9 cellular contexts compared by ENCODE assay signal in the genomic region with DNA sequence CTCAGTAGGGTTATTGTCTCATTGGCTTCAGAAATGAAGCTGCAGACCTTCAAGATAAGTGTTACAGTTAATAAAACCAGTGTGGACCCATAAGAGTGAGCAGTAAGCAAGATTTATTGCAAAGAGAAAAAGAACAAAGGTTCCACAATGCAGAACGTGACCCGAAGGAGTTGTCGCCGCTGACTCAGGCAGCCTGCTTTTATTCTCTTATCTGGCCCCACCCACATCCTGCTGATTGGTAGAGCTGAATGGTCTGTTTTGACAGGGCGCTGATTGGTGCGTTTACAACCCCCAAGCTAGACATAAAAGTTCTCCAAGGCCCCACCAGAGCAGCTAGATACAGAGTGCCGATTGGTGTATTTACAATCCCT. TPM values are rescaled to one million over a fixed set of nuclear protein-coding genes. Genes with fewer than 3 reads are reported as not detected.
DNase-seq lines count a peak whose midpoint lies in the region; ATAC-seq, FAIRE-seq and TF ChIP-seq lines count a peak whose summit lies in the region.
"Not testable (repeated sequence)": the region's sequence is repeated elsewhere in the genome, so short reads cannot be mapped to it uniquely, and the experiment has no call there.
"Had no signal": no experiment of that assay in that cellular context is flagged by ENCODE, and none has a peak within 500 bp of the region (broad histone marks: within the 10 kb centered on the region; RNA-seq: fewer than 3 reads in every experiment).

No MANE protein-coding gene starts in this region.

- H2BK15ac ChIP-seq in H1 (ENCODE audit: low read length): 0 out of 2 replicates have a peak overlapping the region, but pooled peaks have one; percentile 31
- H2BK15ac ChIP-seq in neuronal stem cell (ENCODE audit: low read length): not testable (repeated sequence)

- not testable (repeated sequence) for H3K79me2 ChIP-seq in H1 (ENCODE audit: control insufficient read depth in 1 of 2, insufficient read depth in 2 of 2, low read length in 2 of 2)

- intact Hi-C loops in activated CD4-positive, alpha-beta T cell treated with anti-CD3 and anti-CD28 coated beads, Interleukin-2, amount 10 ng/mL, durations not matched to agents 24 days and 14 days (cut with micrococcal nuclease); activated T-helper 1 cell treated with anti-CD3 and anti-CD28 coated beads, Interleukin-12 subunit alpha, Interleukin-12 subunit beta, Interleukin-2, Interleukin-4 antibody, amounts not matched to agents 30 ng/mL and 10 ng/mL and 1 ng/mL, durations not matched to agents 14 hours and 24 hours and 36 hours (cut with micrococcal nuclease): not testable (repeated sequence)

- H2BK12ac ChIP-seq in H1 (ENCODE audit: low read depth, low read length); neuronal stem cell (ENCODE audit: low read length): not testable (repeated sequence)

- not testable (repeated sequence) for H3K36me3 ChIP-seq in H1 (ENCODE audit: control insufficient read depth in 2 of 4, insufficient read depth in 4 of 4, low read length in 3 of 4); neuronal stem cell (replicated peaks in 1 of 2; ENCODE audit: control insufficient read depth in 2 of 2, insufficient read depth in 2 of 2, low read length in 2 of 2)

- H2AFZ ChIP-seq in H1 (ENCODE audit: low read length): not testable (repeated sequence)
- H2AFZ ChIP-seq in neuronal stem cell (ENCODE audit: low read length): peak overlapping the region; percentile 39

- not testable (repeated sequence) for H4K91ac ChIP-seq in H1 (replicated peaks; ENCODE audit: insufficient read length, low read length); neuronal stem cell (ENCODE audit: low read depth, low read length, poor library complexity)

- not testable (repeated sequence) for TF ChIP-seq RAD21 in H1 (IDR thresholded peaks at IDR 0.05 in 1 of 2, conservative IDR thresholded peaks at IDR 0.05 in 1 of 2; ENCODE audit: low read depth in 2 of 2, low read length in 2 of 2)

- H2BK5ac ChIP-seq in H1 (ENCODE audit: low read depth, low read length); neuronal stem cell (ENCODE audit: low read length): not testable (repeated sequence)

- not testable (repeated sequence) for H3K27me3 Mint-ChIP-seq in activated CD4-positive, alpha-beta T cell treated with anti-CD3 and anti-CD28 coated beads, Interleukin-2, amount 10 ng/mL, durations not matched to agents 24 days and 14 days; activated T-helper 1 cell treated with anti-CD3 and anti-CD28 coated beads, Interleukin-12 subunit alpha, Interleukin-12 subunit beta, Interleukin-2, Interleukin-4 antibody, amounts not matched to agents 30 ng/mL and 10 ng/mL and 1 ng/mL, durations not matched to agents 14 hours and 24 hours and 36 hours (ENCODE audit: insufficient read depth); activated naive CD8-positive, alpha-beta T cell

- H3K23me2 ChIP-seq in H1 (ENCODE audit: low read depth, low read length): not testable (repeated sequence)

- H3K14ac ChIP-seq in H1 (ENCODE audit: insufficient read length); neuronal stem cell (ENCODE audit: low read length): not testable (repeated sequence)

- peak overlapping the region; percentile 60 for H3K4me3 ChIP-seq in NB4 (ENCODE audit: low read depth, low read length)
- not testable (repeated sequence) for H3K4me3 ChIP-seq in H1 (ENCODE audit: extremely low read depth in 1 of 4, insufficient read depth in 2 of 4, low read depth in 3 of 4, low read length in 4 of 4); neuronal stem cell (ENCODE audit: low read length in 2 of 2)

- POLR2A ChIA-PET in H1 (lab: Charles Lee; ENCODE audit: partially characterized antibody): not testable (repeated sequence)

- peaks cover 47% of the 10 kb centered on the region for H3K4me1 Mint-ChIP-seq in activated CD4-positive, alpha-beta T cell treated with anti-CD3 and anti-CD28 coated beads, Interleukin-2, amount 10 ng/mL, durations not matched to agents 24 days and 14 days
- H3K4me1 Mint-ChIP-seq in activated T-helper 1 cell treated with anti-CD3 and anti-CD28 coated beads, Interleukin-12 subunit alpha, Interleukin-12 subunit beta, Interleukin-2, Interleukin-4 antibody, amounts not matched to agents 30 ng/mL and 10 ng/mL and 1 ng/mL, durations not matched to agents 14 hours and 24 hours and 36 hours (ENCODE audit: low read depth): peaks cover 55% of the 10 kb centered on the region
- peaks cover 40% of the 10 kb centered on the region for H3K4me1 Mint-ChIP-seq in activated naive CD8-positive, alpha-beta T cell (ENCODE audit: low read depth)

- not testable (repeated sequence) for TF ChIP-seq CTCF in NB4 (IDR thresholded peaks at IDR 0.05; ENCODE audit: low read depth, low read length); H1 (IDR thresholded peaks at IDR 0.05; ENCODE audit: control extremely low read depth in 1 of 3, insufficient read depth in 1 of 3, low read depth in 1 of 3, low read length in 3 of 3)

- not testable (repeated sequence) for H3K4ac ChIP-seq in H1 (replicated peaks; ENCODE audit: insufficient read length, low read depth, low read length); neuronal stem cell (ENCODE audit: low read length)

- H3K18ac ChIP-seq in H1 (ENCODE audit: extremely low read depth, low read length); neuronal stem cell (ENCODE audit: low read length): not testable (repeated sequence)

- H3K56ac ChIP-seq in H1 (replicated peaks; ENCODE audit: insufficient read length, low read depth, low read length): not testable (repeated sequence)

- CTCF ChIA-PET in H1 (lab: Charles Lee; ENCODE audit: partially characterized antibody): interaction anchor here (1.0 to 1.8 kb wide), 4 partner anchors 14 to 237 kb away, joined by 3 to 8 read pairs (median 4); no protein-coding TSS in a partner anchor

- H4K8ac ChIP-seq in H1 (ENCODE audit: extremely low read depth, insufficient read depth, low read length); neuronal stem cell (ENCODE audit: low read depth, low read length): not testable (repeated sequence)

- H3K9me3 Mint-ChIP-seq in activated CD4-positive, alpha-beta T cell treated with anti-CD3 and anti-CD28 coated beads, Interleukin-2, amount 10 ng/mL, durations not matched to agents 24 days and 14 days; activated naive CD8-positive, alpha-beta T cell (ENCODE audit: low read depth): not testable (repeated sequence)
- peaks cover 10% of the 10 kb centered on the region for H3K9me3 Mint-ChIP-seq in activated T-helper 1 cell treated with anti-CD3 and anti-CD28 coated beads, Interleukin-12 subunit alpha, Interleukin-12 subunit beta, Interleukin-2, Interleukin-4 antibody, amounts not matched to agents 30 ng/mL and 10 ng/mL and 1 ng/mL, durations not matched to agents 14 hours and 24 hours and 36 hours

- peak overlapping the region; percentile 75 for H3K27ac Mint-ChIP-seq in activated CD4-positive, alpha-beta T cell treated with anti-CD3 and anti-CD28 coated beads, Interleukin-2, amount 10 ng/mL, durations not matched to agents 24 days and 14 days
- H3K27ac Mint-ChIP-seq in activated T-helper 1 cell treated with anti-CD3 and anti-CD28 coated beads, Interleukin-12 subunit alpha, Interleukin-12 subunit beta, Interleukin-2, Interleukin-4 antibody, amounts not matched to agents 30 ng/mL and 10 ng/mL and 1 ng/mL, durations not matched to agents 14 hours and 24 hours and 36 hours: peak overlapping the region; percentile 67
- peak overlapping the region; percentile 80 for H3K27ac Mint-ChIP-seq in activated naive CD8-positive, alpha-beta T cell

- not testable (repeated sequence) for H2BK120ac ChIP-seq in H1 (replicated peaks; ENCODE audit: low read depth, low read length); neuronal stem cell (ENCODE audit: low read depth, low read length)

- TF ChIP-seq POLR2A in NB4 (IDR thresholded peaks at IDR 0.05; ENCODE audit: extremely low read depth, insufficient read length); H1 (IDR thresholded peaks at IDR 0.05; ENCODE audit: control extremely low read depth in 1 of 2, low read depth in 2 of 2, low read length in 2 of 2): not testable (repeated sequence)

- not testable (repeated sequence) for ATAC-seq in left lobe of liver

- not testable (repeated sequence) for H3K9me3 ChIP-seq in H1 (ENCODE audit: insufficient read depth in 2 of 2, low read depth in 1 of 2, low read length in 1 of 2)
- H3K9me3 ChIP-seq in neuronal stem cell (replicated peaks in 1 of 2; ENCODE audit: control insufficient read depth in 2 of 2, insufficient read depth in 1 of 2, low read depth in 1 of 2, low read length in 2 of 2): peaks cover 7 to 11% of the 10 kb centered on the region in 2 donors

- not testable (repeated sequence) for H2AK5ac ChIP-seq in H1 (ENCODE audit: low read depth, low read length); neuronal stem cell (ENCODE audit: low read depth, low read length)

- not testable (repeated sequence) for H3K23ac ChIP-seq in H1 (ENCODE audit: insufficient read length); neuronal stem cell (ENCODE audit: low read depth, low read length, poor library complexity)

- H4K5ac ChIP-seq in H1 (ENCODE audit: insufficient read length, low read depth, low read length): not testable (repeated sequence)

- H3K4me3 Mint-ChIP-seq in activated CD4-positive, alpha-beta T cell treated with anti-CD3 and anti-CD28 coated beads, Interleukin-2, amount 10 ng/mL, durations not matched to agents 24 days and 14 days: peak overlapping the region; percentile 20
- peak overlapping the region; percentile 37 for H3K4me3 Mint-ChIP-seq in activated T-helper 1 cell treated with anti-CD3 and anti-CD28 coated beads, Interleukin-12 subunit alpha, Interleukin-12 subunit beta, Interleukin-2, Interleukin-4 antibody, amounts not matched to agents 30 ng/mL and 10 ng/mL and 1 ng/mL, durations not matched to agents 14 hours and 24 hours and 36 hours
- H3K4me3 Mint-ChIP-seq in activated naive CD8-positive, alpha-beta T cell: not testable (repeated sequence)

- H3K36me3 Mint-ChIP-seq in activated CD4-positive, alpha-beta T cell treated with anti-CD3 and anti-CD28 coated beads, Interleukin-2, amount 10 ng/mL, durations not matched to agents 24 days and 14 days (ENCODE audit: low read depth); activated naive CD8-positive, alpha-beta T cell: not testable (repeated sequence)
- peaks cover 11% of the 10 kb centered on the region for H3K36me3 Mint-ChIP-seq in activated T-helper 1 cell treated with anti-CD3 and anti-CD28 coated beads, Interleukin-12 subunit alpha, Interleukin-12 subunit beta, Interleukin-2, Interleukin-4 antibody, amounts not matched to agents 30 ng/mL and 10 ng/mL and 1 ng/mL, durations not matched to agents 14 hours and 24 hours and 36 hours (ENCODE audit: low read depth)

- H3K4me1 ChIP-seq in H1 (replicated peaks in 1 of 4; ENCODE audit: control insufficient read depth in 3 of 4, insufficient read depth in 4 of 4, low read length in 3 of 4); neuronal stem cell (ENCODE audit: control insufficient read depth in 2 of 2, insufficient read depth in 1 of 2, low read depth in 1 of 2, low read length in 2 of 2): not testable (repeated sequence)

- not testable (repeated sequence) for H3K27me3 ChIP-seq in H1 (replicated peaks in 1 of 4; ENCODE audit: control insufficient read depth in 3 of 4, extremely low read depth in 1 of 4, insufficient read depth in 3 of 4, low read length in 3 of 4); neuronal stem cell (ENCODE audit: control insufficient read depth in 3 of 3, insufficient read depth in 3 of 3, low read depth in 1 of 3, low read length in 3 of 3)

- not testable (repeated sequence) for H3K27ac ChIP-seq in H1 (ENCODE audit: low read depth, low read length); neuronal stem cell (replicated peaks; ENCODE audit: low read length)

- not testable (repeated sequence) for H2BK20ac ChIP-seq in H1 (ENCODE audit: low read length)

- not testable (repeated sequence) for TF ChIP-seq EP300 in H1 (IDR thresholded peaks at IDR 0.05; ENCODE audit: borderline replicate concordance in 1 of 2, low read depth in 2 of 2, low read length in 2 of 2)

- 77% methylated on average over 7 of the region's 7 CpGs; no CpG with 5 or more reads in 1 of the 2 experiments for WGBS in H1 (ENCODE audit: extremely low coverage in 1 of 2, insufficient coverage in 1 of 2, insufficient read length in 1 of 2, insufficient replicate concordance in 2 of 2, low coverage in 1 of 2, low lambda C conversion rate in 2 of 2, missing lambda C conversion rate in 1 of 2), 2 experiments
- WGBS in neuronal stem cell (ENCODE audit: extremely low coverage in 2 of 2, insufficient read length in 2 of 2, insufficient replicate concordance in 1 of 2), 2 donors: no CpG with 5 or more reads among the region's 7 CpGs

- H4K20me1 ChIP-seq in H1 (replicated peaks in 1 of 2; ENCODE audit: control insufficient read depth in 1 of 2, insufficient read depth in 2 of 2, low read length in 2 of 2): not testable (repeated sequence)

- not testable (repeated sequence) for H3K79me1 ChIP-seq in H1 (ENCODE audit: low read depth, low read length); neuronal stem cell (ENCODE audit: low read depth, low read length)

- H3K4me2 ChIP-seq in H1 (ENCODE audit: insufficient read depth in 1 of 2, low read depth in 2 of 2, low read length in 2 of 2); neuronal stem cell (ENCODE audit: insufficient read depth, low read length, poor library complexity, severe bottlenecking): not testable (repeated sequence)

- DNase-seq in NB4 (ENCODE audit: low read depth); activated CD4-positive, alpha-beta T cell treated with anti-CD3 and anti-CD28 coated beads, Interleukin-2, amount 10 ng/mL, durations not matched to agents 24 days and 14 days; activated T-helper 1 cell treated with anti-CD3 and anti-CD28 coated beads, Interleukin-12 subunit alpha, Interleukin-12 subunit beta, Interleukin-2, Interleukin-4 antibody, amounts not matched to agents 30 ng/mL and 10 ng/mL and 1 ng/mL, durations not matched to agents 14 hours and 24 hours and 36 hours (ENCODE audit: low spot score); H1 (ENCODE audit: low read depth in 1 of 2, low spot score in 2 of 2); neuronal stem cell (ENCODE audit: low spot score): not testable (repeated sequence)
- DNase-seq in left lobe of liver (ENCODE audit: low spot score): peak; percentile 4

- not testable (repeated sequence) for FAIRE-seq in H1 (lab: Jason Lieb, UNC)

- not testable (repeated sequence) for H3K9ac ChIP-seq in H1 (replicated peaks in 1 of 4; ENCODE audit: extremely low read depth in 1 of 4, low read depth in 3 of 4, low read length in 3 of 4); neuronal stem cell (ENCODE audit: low read depth, low read length, poor library complexity)

RNA-seq across cellular contexts. Expression of gene IRF4, which starts 33.9 kb away (rescaled TPM):
- total RNA-seq in activated CD4-positive, alpha-beta T cell treated with anti-CD3 and anti-CD28 coated beads, Interleukin-2, amount 10 ng/mL, durations not matched to agents 24 days and 14 days: 831 and 846 TPM in 2 replicates
- total RNA-seq in activated T-helper 1 cell treated with anti-CD3 and anti-CD28 coated beads, Interleukin-12 subunit alpha, Interleukin-12 subunit beta, Interleukin-2, Interleukin-4 antibody, amounts not matched to agents 30 ng/mL and 10 ng/mL and 1 ng/mL, durations not matched to agents 14 hours and 24 hours and 36 hours: 911 and 929 TPM in 2 replicates
- 2.1 and 4.2 TPM in 2 replicates for total RNA-seq in H1 (2021; fragmentation: NEBNext Ultra II Directional; extraction: Animal tissue kit (Norgen Biotek cat#: 25700))
- polyA plus RNA-seq in H1 (2011; rRNA removed): 0.77 and 1.1 TPM in 2 replicates
- 1.3 TPM for polyA plus RNA-seq in H1 (2011; cell fraction: cytosol; rRNA removed)
- polyA plus RNA-seq in H1 (2011; cell fraction: nucleus; rRNA removed): 1.2 TPM
- 0.66 to 1.7 TPM (median 1.0 TPM) in 4 replicates for polyA plus RNA-seq in H1 (2012, experiment 1 of 2)
- polyA plus RNA-seq in H1 (2012, experiment 2 of 2): 0.33 TPM
- 0.53 TPM for polyA plus RNA-seq in H1 (2013, experiment 1 of 2)
- 0.85 TPM for polyA plus RNA-seq in H1 (2013, experiment 2 of 2)
- 0.91 and 4.9 TPM in 2 replicates for polyA minus RNA-seq in H1 (2011; rRNA and poly(A)+ RNA removed)
- polyA minus RNA-seq in H1 (2011; cell fraction: cytosol; rRNA and poly(A)+ RNA removed): 1.1 TPM
- polyA minus RNA-seq in H1 (2011; cell fraction: nucleus; rRNA and poly(A)+ RNA removed): 2.2 TPM
- total RNA-seq in left lobe of liver: 1.7 TPM
- polyA plus RNA-seq in neuronal stem cell (2013, experiment 1 of 2): 0.42 TPM
- polyA plus RNA-seq in neuronal stem cell (2013, experiment 2 of 2): 0.48 TPM
- total RNA-seq: Calu3, HFFc6 had no signal

Comparison
In these comparisons a context has a peak if more than half of its experiments do, and no peak if none do; other contexts are left out.
1. RNA of gene IRF4, which starts 33.9 kb away (total RNA-seq): 911 to 929 TPM in activated T-helper 1 cell treated with anti-CD3 and anti-CD28 coated beads, Interleukin-12 subunit alpha, Interleukin-12 subunit beta, Interleukin-2, Interleukin-4 antibody, amounts not matched to agents 30 ng/mL and 10 ng/mL and 1 ng/mL, durations not matched to agents 14 hours and 24 hours and 36 hours and 831 to 846 TPM in activated CD4-positive, alpha-beta T cell treated with anti-CD3 and anti-CD28 coated beads, Interleukin-2, amount 10 ng/mL, durations not matched to agents 24 days and 14 days; 2.1 to 4.2 TPM in H1 and 1.7 TPM in left lobe of liver (single experiment); every median in the first group is over 100 times any median in the second.
2. Peak in every context shown above with its lines, with median percentiles within 50 percentile points of each other: H3K27ac Mint-ChIP-seq.